Comparison of ENCODE assay signal across 1 cellular context in genomic region chr7:98802781-98803110, GRCh38.
TF ChIP-seq lines count a peak whose summit lies in the region.

No MANE protein-coding gene starts in this region.

TF ChIP-seq in HepG2, 621 proteins besides CTCF, POLR2A, EP300 and RAD21 (continued from another document):
- TF ChIP-seq DMTF1 (CRISPR knock-in tag; IDR thresholded peaks at IDR 0.05) (no peak), FOSL2 (CRISPR knock-in tag; IDR thresholded peaks at IDR 0.05) (no peak), GZF1 (CRISPR knock-in tag; IDR thresholded peaks at IDR 0.05) (no peak), ZNF251 (CRISPR knock-in tag; IDR thresholded peaks at IDR 0.05) (no peak), ARNT (IDR thresholded peaks at IDR 0.05) (no peak)
